In the genomic region with DNA sequence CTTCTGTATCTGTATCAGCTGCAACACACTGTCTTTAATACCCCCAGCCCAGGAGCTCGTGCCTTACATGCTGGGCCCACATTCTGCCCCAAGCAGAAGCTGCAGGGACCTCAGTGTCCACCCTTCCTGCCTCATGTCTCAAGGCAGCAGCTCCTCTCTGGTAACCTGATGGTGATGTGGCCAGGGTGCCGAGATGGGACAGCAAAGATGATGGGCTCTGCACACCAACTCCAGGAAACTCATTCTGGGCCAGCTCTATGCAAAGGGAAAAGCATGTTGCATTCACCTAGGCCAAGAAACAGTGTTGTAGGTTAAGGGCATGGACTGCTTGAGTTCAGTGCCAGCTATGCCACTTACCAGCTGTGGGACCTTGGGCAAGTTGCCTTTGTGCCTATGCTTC, we compare ENCODE assay signal across 1 cellular context.
TF ChIP-seq lines count a peak whose summit lies in the region.

No MANE protein-coding gene starts in this region.

TF ChIP-seq in H1, 55 proteins besides CTCF, POLR2A, EP300 and RAD21:
- TF ChIP-seq FOSL1 (IDR thresholded peaks at IDR 0.05; ENCODE audit: insufficient read depth, low read depth, low read length) (no peak), RNF2 (IDR thresholded peaks at IDR 0.05; ENCODE audit: borderline replicate concordance, low read depth, low read length, missing control alignments, poor library complexity, severe bottlenecking) (no peak), SIN3A (conservative IDR thresholded peaks at IDR 0.05 in 1 of 2, IDR thresholded peaks at IDR 0.05 in 1 of 2; ENCODE audit: low read depth in 1 of 2, low read length in 2 of 2) (no peak), SAP30 (IDR thresholded peaks at IDR 0.05; ENCODE audit: insufficient read depth, insufficient replicate concordance, low read length) (no peak), RBBP5 (IDR thresholded peaks at IDR 0.05; ENCODE audit: borderline replicate concordance, low read depth, low read length) (no peak), KDM5A (IDR thresholded peaks at IDR 0.05; ENCODE audit: low read length) (no peak), GTF2F1 (IDR thresholded peaks at IDR 0.05; ENCODE audit: borderline replicate concordance, low read depth, low read length) (no peak), EZH2 (IDR thresholded peaks at IDR 0.05; ENCODE audit: low read depth, low read length, severe bottlenecking) (no peak), ZNF274 (IDR thresholded peaks at IDR 0.05; ENCODE audit: borderline replicate concordance, extremely low read depth, low read length) (no peak), PHF8 (conservative IDR thresholded peaks at IDR 0.05; ENCODE audit: low read depth, low read length) (no peak), TAF1 (IDR thresholded peaks at IDR 0.05; ENCODE audit: low read depth, low read length) (no peak), TBP (IDR thresholded peaks at IDR 0.05; ENCODE audit: low read depth, low read length) (no peak), SRF (IDR thresholded peaks at IDR 0.05; ENCODE audit: low read depth, low read length) (no peak), NANOG (IDR thresholded peaks at IDR 0.05; ENCODE audit: insufficient read depth, low read depth, low read length, poor library complexity, severe bottlenecking) (no peak), POU5F1 (IDR thresholded peaks at IDR 0.05; ENCODE audit: low read depth, low read length) (no peak), YY1 (IDR thresholded peaks at IDR 0.05; ENCODE audit: low read depth, low read length) (no peak), HDAC2 (IDR thresholded peaks at IDR 0.05; ENCODE audit: borderline replicate concordance in 1 of 2, low read depth in 2 of 2, low read length in 2 of 2) (no peak)
- TF ChIP-seq, protein P1, sequence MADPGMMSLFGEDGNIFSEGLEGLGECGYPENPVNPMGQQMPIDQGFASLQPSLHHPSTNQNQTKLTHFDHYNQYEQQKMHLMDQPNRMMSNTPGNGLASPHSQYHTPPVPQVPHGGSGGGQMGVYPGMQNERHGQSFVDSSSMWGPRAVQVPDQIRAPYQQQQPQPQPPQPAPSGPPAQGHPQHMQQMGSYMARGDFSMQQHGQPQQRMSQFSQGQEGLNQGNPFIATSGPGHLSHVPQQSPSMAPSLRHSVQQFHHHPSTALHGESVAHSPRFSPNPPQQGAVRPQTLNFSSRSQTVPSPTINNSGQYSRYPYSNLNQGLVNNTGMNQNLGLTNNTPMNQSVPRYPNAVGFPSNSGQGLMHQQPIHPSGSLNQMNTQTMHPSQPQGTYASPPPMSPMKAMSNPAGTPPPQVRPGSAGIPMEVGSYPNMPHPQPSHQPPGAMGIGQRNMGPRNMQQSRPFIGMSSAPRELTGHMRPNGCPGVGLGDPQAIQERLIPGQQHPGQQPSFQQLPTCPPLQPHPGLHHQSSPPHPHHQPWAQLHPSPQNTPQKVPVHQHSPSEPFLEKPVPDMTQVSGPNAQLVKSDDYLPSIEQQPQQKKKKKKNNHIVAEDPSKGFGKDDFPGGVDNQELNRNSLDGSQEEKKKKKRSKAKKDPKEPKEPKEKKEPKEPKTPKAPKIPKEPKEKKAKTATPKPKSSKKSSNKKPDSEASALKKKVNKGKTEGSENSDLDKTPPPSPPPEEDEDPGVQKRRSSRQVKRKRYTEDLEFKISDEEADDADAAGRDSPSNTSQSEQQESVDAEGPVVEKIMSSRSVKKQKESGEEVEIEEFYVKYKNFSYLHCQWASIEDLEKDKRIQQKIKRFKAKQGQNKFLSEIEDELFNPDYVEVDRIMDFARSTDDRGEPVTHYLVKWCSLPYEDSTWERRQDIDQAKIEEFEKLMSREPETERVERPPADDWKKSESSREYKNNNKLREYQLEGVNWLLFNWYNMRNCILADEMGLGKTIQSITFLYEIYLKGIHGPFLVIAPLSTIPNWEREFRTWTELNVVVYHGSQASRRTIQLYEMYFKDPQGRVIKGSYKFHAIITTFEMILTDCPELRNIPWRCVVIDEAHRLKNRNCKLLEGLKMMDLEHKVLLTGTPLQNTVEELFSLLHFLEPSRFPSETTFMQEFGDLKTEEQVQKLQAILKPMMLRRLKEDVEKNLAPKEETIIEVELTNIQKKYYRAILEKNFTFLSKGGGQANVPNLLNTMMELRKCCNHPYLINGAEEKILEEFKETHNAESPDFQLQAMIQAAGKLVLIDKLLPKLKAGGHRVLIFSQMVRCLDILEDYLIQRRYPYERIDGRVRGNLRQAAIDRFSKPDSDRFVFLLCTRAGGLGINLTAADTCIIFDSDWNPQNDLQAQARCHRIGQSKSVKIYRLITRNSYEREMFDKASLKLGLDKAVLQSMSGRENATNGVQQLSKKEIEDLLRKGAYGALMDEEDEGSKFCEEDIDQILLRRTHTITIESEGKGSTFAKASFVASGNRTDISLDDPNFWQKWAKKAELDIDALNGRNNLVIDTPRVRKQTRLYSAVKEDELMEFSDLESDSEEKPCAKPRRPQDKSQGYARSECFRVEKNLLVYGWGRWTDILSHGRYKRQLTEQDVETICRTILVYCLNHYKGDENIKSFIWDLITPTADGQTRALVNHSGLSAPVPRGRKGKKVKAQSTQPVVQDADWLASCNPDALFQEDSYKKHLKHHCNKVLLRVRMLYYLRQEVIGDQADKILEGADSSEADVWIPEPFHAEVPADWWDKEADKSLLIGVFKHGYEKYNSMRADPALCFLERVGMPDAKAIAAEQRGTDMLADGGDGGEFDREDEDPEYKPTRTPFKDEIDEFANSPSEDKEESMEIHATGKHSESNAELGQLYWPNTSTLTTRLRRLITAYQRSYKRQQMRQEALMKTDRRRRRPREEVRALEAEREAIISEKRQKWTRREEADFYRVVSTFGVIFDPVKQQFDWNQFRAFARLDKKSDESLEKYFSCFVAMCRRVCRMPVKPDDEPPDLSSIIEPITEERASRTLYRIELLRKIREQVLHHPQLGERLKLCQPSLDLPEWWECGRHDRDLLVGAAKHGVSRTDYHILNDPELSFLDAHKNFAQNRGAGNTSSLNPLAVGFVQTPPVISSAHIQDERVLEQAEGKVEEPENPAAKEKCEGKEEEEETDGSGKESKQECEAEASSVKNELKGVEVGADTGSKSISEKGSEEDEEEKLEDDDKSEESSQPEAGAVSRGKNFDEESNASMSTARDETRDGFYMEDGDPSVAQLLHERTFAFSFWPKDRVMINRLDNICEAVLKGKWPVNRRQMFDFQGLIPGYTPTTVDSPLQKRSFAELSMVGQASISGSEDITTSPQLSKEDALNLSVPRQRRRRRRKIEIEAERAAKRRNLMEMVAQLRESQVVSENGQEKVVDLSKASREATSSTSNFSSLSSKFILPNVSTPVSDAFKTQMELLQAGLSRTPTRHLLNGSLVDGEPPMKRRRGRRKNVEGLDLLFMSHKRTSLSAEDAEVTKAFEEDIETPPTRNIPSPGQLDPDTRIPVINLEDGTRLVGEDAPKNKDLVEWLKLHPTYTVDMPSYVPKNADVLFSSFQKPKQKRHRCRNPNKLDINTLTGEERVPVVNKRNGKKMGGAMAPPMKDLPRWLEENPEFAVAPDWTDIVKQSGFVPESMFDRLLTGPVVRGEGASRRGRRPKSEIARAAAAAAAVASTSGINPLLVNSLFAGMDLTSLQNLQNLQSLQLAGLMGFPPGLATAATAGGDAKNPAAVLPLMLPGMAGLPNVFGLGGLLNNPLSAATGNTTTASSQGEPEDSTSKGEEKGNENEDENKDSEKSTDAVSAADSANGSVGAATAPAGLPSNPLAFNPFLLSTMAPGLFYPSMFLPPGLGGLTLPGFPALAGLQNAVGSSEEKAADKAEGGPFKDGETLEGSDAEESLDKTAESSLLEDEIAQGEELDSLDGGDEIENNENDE (IDR thresholded peaks at IDR 0.05; ENCODE audit: insufficient replicate concordance, low read length): no peak
- TF ChIP-seq, protein P2, sequence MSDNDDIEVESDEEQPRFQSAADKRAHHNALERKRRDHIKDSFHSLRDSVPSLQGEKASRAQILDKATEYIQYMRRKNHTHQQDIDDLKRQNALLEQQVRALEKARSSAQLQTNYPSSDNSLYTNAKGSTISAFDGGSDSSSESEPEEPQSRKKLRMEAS (IDR thresholded peaks at IDR 0.05): no peak
